ENCODE assay signal across 3 cellular contexts in genomic region chr10:101506829-101507228, GRCh38.
TF ChIP-seq lines count a peak whose summit lies in the region.

No MANE protein-coding gene starts in this region.

TF ChIP-seq in A549, 52 proteins besides CTCF, POLR2A, EP300 and RAD21 (continued from another document):
- no peak for TF ChIP-seq PBX3 (IDR thresholded peaks at IDR 0.05)
TF ChIP-seq in A549: peak in this region for 1.

TF ChIP-seq in IMR-90, 13 proteins besides CTCF, POLR2A, EP300 and RAD21 (continued from another document):
- TF ChIP-seq MAFK (IDR thresholded peaks at IDR 0.05; ENCODE audit: low read depth, low read length) (peak; percentile 37), SMC3 (IDR thresholded peaks at IDR 0.05; ENCODE audit: low read depth, low read length) (no peak), CEBPB (IDR thresholded peaks at IDR 0.05; ENCODE audit: low read depth, low read length) (no peak)

TF ChIP-seq in SK-N-SH, 30 proteins besides CTCF, POLR2A, EP300 and RAD21 (continued from another document):
- TF ChIP-seq FOXJ3 (CRISPR knock-in tag; IDR thresholded peaks at IDR 0.05) (no peak), FOSL2 (IDR thresholded peaks at IDR 0.05; ENCODE audit: borderline replicate concordance, low read depth) (no peak), CHD2 (IDR thresholded peaks at IDR 0.05; ENCODE audit: low read length, partially characterized antibody) (no peak), SMC3 (IDR thresholded peaks at IDR 0.05; ENCODE audit: low read depth, low read length) (no peak), RXRA (IDR thresholded peaks at IDR 0.05; ENCODE audit: borderline replicate concordance, low read depth) (no peak)
- TF ChIP-seq, protein P1, sequence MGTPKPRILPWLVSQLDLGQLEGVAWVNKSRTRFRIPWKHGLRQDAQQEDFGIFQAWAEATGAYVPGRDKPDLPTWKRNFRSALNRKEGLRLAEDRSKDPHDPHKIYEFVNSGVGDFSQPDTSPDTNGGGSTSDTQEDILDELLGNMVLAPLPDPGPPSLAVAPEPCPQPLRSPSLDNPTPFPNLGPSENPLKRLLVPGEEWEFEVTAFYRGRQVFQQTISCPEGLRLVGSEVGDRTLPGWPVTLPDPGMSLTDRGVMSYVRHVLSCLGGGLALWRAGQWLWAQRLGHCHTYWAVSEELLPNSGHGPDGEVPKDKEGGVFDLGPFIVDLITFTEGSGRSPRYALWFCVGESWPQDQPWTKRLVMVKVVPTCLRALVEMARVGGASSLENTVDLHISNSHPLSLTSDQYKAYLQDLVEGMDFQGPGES (IDR thresholded peaks at IDR 0.05; ENCODE audit: low read depth, low read length): no peak
